ENCODE assay signal across 13 cellular contexts in the genomic region with DNA sequence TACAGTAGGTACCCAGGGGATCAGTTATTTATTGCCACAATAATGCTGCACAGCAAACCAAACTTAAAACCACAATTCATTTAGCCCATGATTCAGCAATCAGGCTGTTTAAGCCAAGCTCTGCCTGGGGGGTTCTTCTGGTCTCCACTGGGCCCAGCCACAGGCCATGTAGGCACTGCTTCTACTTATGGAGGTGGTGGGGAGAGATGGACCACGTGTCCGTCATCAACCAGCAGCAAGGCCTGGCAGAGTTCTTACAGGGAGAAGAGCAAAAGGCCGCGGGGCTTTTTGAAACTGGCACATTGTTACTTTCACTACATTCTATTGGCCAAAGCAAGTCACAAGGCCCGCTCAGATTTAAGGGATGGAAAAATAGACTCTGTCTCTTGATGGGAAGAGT.
"Had no signal": no experiment of that assay in that cellular context is flagged by ENCODE, and none has a peak within 500 bp of the region (broad histone marks: within the 10 kb centered on the region; RNA-seq: fewer than 3 reads in every experiment).

No MANE protein-coding gene starts in this region.

- H3K27ac ChIP-seq: breast epithelium, tibial nerve had no signal

- H3K9me3 ChIP-seq: breast epithelium, tibial nerve had no signal

- H3K36me3 ChIP-seq: breast epithelium, tibial nerve had no signal

- ATAC-seq: activated naive CD8-positive, alpha-beta T cell treated with anti-CD3 and anti-CD28 coated beads, Interleukin-2, amount 50 U/mL, for 24 hours; stimulated activated effector memory CD8-positive, alpha-beta T cell treated with anti-CD3 and anti-CD28 coated beads, Interleukin-12 subunit alpha, Interleukin-12 subunit beta, amount 100 ng/mL, for 72 hours; T-cell had no signal

- DNase-seq: activated CD4-positive, alpha-beta T cell treated with anti-CD3 and anti-CD28 coated beads, Interleukin-2, amount 50 U/mL, for 48 hours; activated naive CD4-positive, alpha-beta T cell treated with anti-CD3 and anti-CD28 coated beads for 36 hours; activated naive CD8-positive, alpha-beta T cell treated with anti-CD3 and anti-CD28 coated beads, Interleukin-2, amount 50 U/mL, for 24 hours; activated T-cell treated with anti-CD3 and anti-CD28 coated beads, Interleukin-2, amount 50 U/mL, for 1 hour; aorta; hypothalamus; kidney glomerular epithelial cell; nephron progenitor cell; T-cell had no signal

- H3K27me3 ChIP-seq: breast epithelium had no signal

- H3K4me3 ChIP-seq: breast epithelium, lung, tibial nerve had no signal
